In genomic region chr3:14179114-14179465, GRCh38 we compare ENCODE assay signal across 8 cellular contexts. TPM values are rescaled to one million over a fixed set of nuclear protein-coding genes. Genes with fewer than 3 reads are reported as not detected.
DNase-seq lines count a peak whose midpoint lies in the region; ATAC-seq, FAIRE-seq and TF ChIP-seq lines count a peak whose summit lies in the region.

No MANE protein-coding gene starts in this region.

- H3K27ac Mint-ChIP-seq in activated T-helper 1 cell treated with anti-CD3 and anti-CD28 coated beads, Interleukin-12 subunit alpha, Interleukin-12 subunit beta, Interleukin-2, Interleukin-4 antibody, amounts not matched to agents 30 ng/mL and 10 ng/mL and 1 ng/mL, durations not matched to agents 14 hours and 24 hours and 36 hours: peak overlapping the region; percentile 99
- peak overlapping the region; percentile 99 for H3K27ac Mint-ChIP-seq in stimulated activated effector memory CD8-positive, alpha-beta T cell treated with anti-CD3 and anti-CD28 coated beads, Interleukin-12 subunit alpha, Interleukin-12 subunit beta, amount 100 ng/mL, for 72 hours

- no peak for ATAC-seq in stimulated activated effector memory CD8-positive, alpha-beta T cell treated with anti-CD3 and anti-CD28 coated beads, Interleukin-12 subunit alpha, Interleukin-12 subunit beta, amount 100 ng/mL, for 72 hours
- ATAC-seq in HG03442 (IDR thresholded peaks at IDR 0.05; ENCODE audit: unreplicated experiment): no peak

- no peaks in the 10 kb centered on the region for H3K9me3 ChIP-seq in iPS DF 6.9 (ENCODE audit: control insufficient read depth, insufficient read depth, low read length)

- peaks cover 3% of the 10 kb centered on the region; the same call in 1 of the 2 replicates for H3K36me3 ChIP-seq in iPS DF 6.9 (ENCODE audit: control insufficient read depth, insufficient read depth, low read length)

- H3K27ac ChIP-seq in HL-60 (replicated peaks) (peak overlapping the region; percentile 76), iPS DF 6.9 (ENCODE audit: low read length) (no peak overlapping the region)

- peaks cover 71% of the 10 kb centered on the region for H3K4me1 Mint-ChIP-seq in activated T-helper 1 cell treated with anti-CD3 and anti-CD28 coated beads, Interleukin-12 subunit alpha, Interleukin-12 subunit beta, Interleukin-2, Interleukin-4 antibody, amounts not matched to agents 30 ng/mL and 10 ng/mL and 1 ng/mL, durations not matched to agents 14 hours and 24 hours and 36 hours (ENCODE audit: low read depth)
- peaks cover 44% of the 10 kb centered on the region for H3K4me1 Mint-ChIP-seq in stimulated activated effector memory CD8-positive, alpha-beta T cell treated with anti-CD3 and anti-CD28 coated beads, Interleukin-12 subunit alpha, Interleukin-12 subunit beta, amount 100 ng/mL, for 72 hours

- no peak for DNase-seq in HL-60 (ENCODE audit: low read depth in 1 of 2, low spot score in 1 of 2)
- no peak for DNase-seq in activated T-helper 1 cell treated with anti-CD3 and anti-CD28 coated beads, Interleukin-12 subunit alpha, Interleukin-12 subunit beta, Interleukin-2, Interleukin-4 antibody, amounts not matched to agents 30 ng/mL and 10 ng/mL and 1 ng/mL, durations not matched to agents 14 hours and 24 hours and 36 hours (ENCODE audit: low spot score)
- no peak for DNase-seq in iPS DF 6.9 (ENCODE audit: low read depth, low spot score)
- DNase-seq in stimulated activated effector memory CD8-positive, alpha-beta T cell treated with anti-CD3 and anti-CD28 coated beads, Interleukin-12 subunit alpha, Interleukin-12 subunit beta, amount 100 ng/mL, for 72 hours (ENCODE audit: low spot score in 2 of 2): no peak
- DNase-seq in UCSD-AML1 (lab: John Stamatoyannopoulos, UW; ENCODE audit: unreplicated experiment): no peak
- no peak for DNase-seq in NCI-H2196 (lab: John Stamatoyannopoulos, UW; ENCODE audit: unreplicated experiment)
- DNase-seq in urothelium cell line (ENCODE audit: low spot score): no peak

- no peaks in the 10 kb centered on the region for H3K27me3 Mint-ChIP-seq in activated T-helper 1 cell treated with anti-CD3 and anti-CD28 coated beads, Interleukin-12 subunit alpha, Interleukin-12 subunit beta, Interleukin-2, Interleukin-4 antibody, amounts not matched to agents 30 ng/mL and 10 ng/mL and 1 ng/mL, durations not matched to agents 14 hours and 24 hours and 36 hours (ENCODE audit: insufficient read depth)

- H3K4me3 Mint-ChIP-seq in activated T-helper 1 cell treated with anti-CD3 and anti-CD28 coated beads, Interleukin-12 subunit alpha, Interleukin-12 subunit beta, Interleukin-2, Interleukin-4 antibody, amounts not matched to agents 30 ng/mL and 10 ng/mL and 1 ng/mL, durations not matched to agents 14 hours and 24 hours and 36 hours: peak overlapping the region; percentile 94
- peak overlapping the region; percentile 86 for H3K4me3 Mint-ChIP-seq in stimulated activated effector memory CD8-positive, alpha-beta T cell treated with anti-CD3 and anti-CD28 coated beads, Interleukin-12 subunit alpha, Interleukin-12 subunit beta, amount 100 ng/mL, for 72 hours

- WGBS in iPS DF 6.9 (ENCODE audit: insufficient coverage, insufficient read length): no CpG with 5 or more reads among the region's 3 CpGs

- H3K27me3 ChIP-seq in HL-60 (ENCODE audit: insufficient read depth, poor library complexity, severe bottlenecking) (no peaks in the 10 kb centered on the region), iPS DF 6.9 (ENCODE audit: control insufficient read depth, insufficient read depth, low read length) (no peaks in the 10 kb centered on the region)

- peaks cover 25% of the 10 kb centered on the region for H3K36me3 Mint-ChIP-seq in activated T-helper 1 cell treated with anti-CD3 and anti-CD28 coated beads, Interleukin-12 subunit alpha, Interleukin-12 subunit beta, Interleukin-2, Interleukin-4 antibody, amounts not matched to agents 30 ng/mL and 10 ng/mL and 1 ng/mL, durations not matched to agents 14 hours and 24 hours and 36 hours (ENCODE audit: low read depth)
- peaks cover 63% of the 10 kb centered on the region for H3K36me3 Mint-ChIP-seq in stimulated activated effector memory CD8-positive, alpha-beta T cell treated with anti-CD3 and anti-CD28 coated beads, Interleukin-12 subunit alpha, Interleukin-12 subunit beta, amount 100 ng/mL, for 72 hours

- H3K4me1 ChIP-seq in iPS DF 6.9 (ENCODE audit: control insufficient read depth, insufficient read depth, low read length): no peaks in the 10 kb centered on the region

- intact Hi-C loops in activated T-helper 1 cell treated with anti-CD3 and anti-CD28 coated beads, Interleukin-12 subunit alpha, Interleukin-12 subunit beta, Interleukin-2, Interleukin-4 antibody, amounts not matched to agents 30 ng/mL and 10 ng/mL and 1 ng/mL, durations not matched to agents 14 hours and 24 hours and 36 hours (cut with micrococcal nuclease): loop anchor here (2.0 to 10.0 kb wide), 6 partner anchors 96 to 1622 kb away; partner anchors contain the start of genes BTD, CAPN7, HACL1 and MKRN2

- no peaks in the 10 kb centered on the region for H3K9me3 Mint-ChIP-seq in activated T-helper 1 cell treated with anti-CD3 and anti-CD28 coated beads, Interleukin-12 subunit alpha, Interleukin-12 subunit beta, Interleukin-2, Interleukin-4 antibody, amounts not matched to agents 30 ng/mL and 10 ng/mL and 1 ng/mL, durations not matched to agents 14 hours and 24 hours and 36 hours
- no peaks in the 10 kb centered on the region for H3K9me3 Mint-ChIP-seq in stimulated activated effector memory CD8-positive, alpha-beta T cell treated with anti-CD3 and anti-CD28 coated beads, Interleukin-12 subunit alpha, Interleukin-12 subunit beta, amount 100 ng/mL, for 72 hours

- TF ChIP-seq CTCF in HL-60 (IDR thresholded peaks at IDR 0.05; ENCODE audit: insufficient read depth, low read length): no peak

- no peak for FAIRE-seq in urothelium cell line (lab: Jason Lieb, UNC)

- H3K4me3 ChIP-seq in HL-60 (replicated peaks; ENCODE audit: insufficient read depth, low read length): peak overlapping the region; percentile 77
- peak overlapping the region; percentile 81; the same call in 1 of the 2 replicates for H3K4me3 ChIP-seq in iPS DF 6.9 (ENCODE audit: low read length)

RNA-seq across cellular contexts. Expression of gene LSM3, which starts 0.5 kb away (rescaled TPM):
- total RNA-seq in activated T-helper 1 cell treated with anti-CD3 and anti-CD28 coated beads, Interleukin-12 subunit alpha, Interleukin-12 subunit beta, Interleukin-2, Interleukin-4 antibody, amounts not matched to agents 30 ng/mL and 10 ng/mL and 1 ng/mL, durations not matched to agents 14 hours and 24 hours and 36 hours: 15.6 and 15.8 TPM in 2 replicates

RNA-seq across cellular contexts. Expression of gene XPC, which starts 0.7 kb away (rescaled TPM):
- 34.1 and 35.9 TPM in 2 replicates for total RNA-seq in activated T-helper 1 cell treated with anti-CD3 and anti-CD28 coated beads, Interleukin-12 subunit alpha, Interleukin-12 subunit beta, Interleukin-2, Interleukin-4 antibody, amounts not matched to agents 30 ng/mL and 10 ng/mL and 1 ng/mL, durations not matched to agents 14 hours and 24 hours and 36 hours

RNA-seq across cellular contexts. Expression of gene TMEM43, which starts 54.2 kb away (rescaled TPM):
- total RNA-seq in activated T-helper 1 cell treated with anti-CD3 and anti-CD28 coated beads, Interleukin-12 subunit alpha, Interleukin-12 subunit beta, Interleukin-2, Interleukin-4 antibody, amounts not matched to agents 30 ng/mL and 10 ng/mL and 1 ng/mL, durations not matched to agents 14 hours and 24 hours and 36 hours: 40.4 and 41.3 TPM in 2 replicates

RNA-seq across cellular contexts. Expression of gene CHCHD4, which starts 54.4 kb away (rescaled TPM):
- 27.8 and 29.4 TPM in 2 replicates for total RNA-seq in activated T-helper 1 cell treated with anti-CD3 and anti-CD28 coated beads, Interleukin-12 subunit alpha, Interleukin-12 subunit beta, Interleukin-2, Interleukin-4 antibody, amounts not matched to agents 30 ng/mL and 10 ng/mL and 1 ng/mL, durations not matched to agents 14 hours and 24 hours and 36 hours
